In genomic region chr7:81845628-81846259, GRCh38 we compare ENCODE assay signal across 8 cellular contexts.
DNase-seq lines count a peak whose midpoint lies in the region; ATAC-seq and TF ChIP-seq lines count a peak whose summit lies in the region.

No MANE protein-coding gene starts in this region.

- H3K4me1 Mint-ChIP-seq in glutamatergic neuron (ENCODE audit: low read depth, unreplicated experiment), result peaks cover 11% of the 10 kb centered on the region
- H3K4me1 Mint-ChIP-seq in immature natural killer cell, result no peaks in the 10 kb centered on the region

- TF ChIP-seq CTCF in glutamatergic neuron (IDR thresholded peaks at IDR 0.05; ENCODE audit: partially characterized antibody, unreplicated experiment) (no peak), RWPE1 (conservative IDR thresholded peaks at IDR 0.05; ENCODE audit: low read depth) (no peak)

- no peaks in the 10 kb centered on the region for H3K36me3 Mint-ChIP-seq in glutamatergic neuron (ENCODE audit: unreplicated experiment)
- no peaks in the 10 kb centered on the region for H3K36me3 Mint-ChIP-seq in immature natural killer cell

- H3K4me3 Mint-ChIP-seq in glutamatergic neuron (ENCODE audit: unreplicated experiment), result peak overlapping the region; percentile 62
- no peak overlapping the region for H3K4me3 Mint-ChIP-seq in immature natural killer cell

- no peak overlapping the region for H3K27ac Mint-ChIP-seq in glutamatergic neuron (ENCODE audit: unreplicated experiment)
- no peak overlapping the region for H3K27ac Mint-ChIP-seq in immature natural killer cell

- H3K9me3 Mint-ChIP-seq in glutamatergic neuron (ENCODE audit: unreplicated experiment) (peaks cover 1% of the 10 kb centered on the region), immature natural killer cell (peaks cover 7 to 32% (median 13%) of the 10 kb centered on the region in 6 donors)

- H3K27ac ChIP-seq in RWPE1, result no peak overlapping the region

- ATAC-seq in GM18499 (IDR thresholded peaks at IDR 0.05; ENCODE audit: insufficient read depth, unreplicated experiment), result peak; percentile 74
- peak; percentile 68 for ATAC-seq in HG02610 (IDR thresholded peaks at IDR 0.05; ENCODE audit: unreplicated experiment)

- POLR2A ChIA-PET in RWPE1 (lab: Yijun Ruan, JAX; ENCODE audit: low non-redundant PET), result no interaction called here

- DNase-seq in NCI-H187 (lab: John Stamatoyannopoulos, UW), result peak; percentile 65 to 78
- no peak for DNase-seq in glutamatergic neuron
- no peak for DNase-seq in immature natural killer cell
- no peak for DNase-seq in activated gamma-delta T cell (lab: John Stamatoyannopoulos, UW)
- no peak for DNase-seq in NCI-H146 treated with DMSO at 0.1 percent for 48 hours (lab: John Stamatoyannopoulos, UW; ENCODE audit: unreplicated experiment)
- no peak for DNase-seq in RWPE1 (ENCODE audit: low spot score)

- H3K27me3 Mint-ChIP-seq in glutamatergic neuron (ENCODE audit: unreplicated experiment) (no peaks in the 10 kb centered on the region), immature natural killer cell (ENCODE audit: low read depth in 3 of 3) (no peaks in the 10 kb centered on the region)

- CTCF ChIA-PET in RWPE1 (lab: Yijun Ruan, JAX), result interaction anchor here (0.7 kb wide), 1 partner anchor 86 kb away, joined by 4 read pairs; no protein-coding TSS in a partner anchor

Comparison
In these comparisons a context has a peak if more than half of its experiments do, and no peak if none do; other contexts are left out.
1. DNase-seq: peak in NCI-H187 (2 of 2); none in glutamatergic neuron (single experiment), immature natural killer cell (0 of 3), activated gamma-delta T cell (single experiment), NCI-H146 treated with DMSO at 0.1 percent for 48 hours (single experiment) and RWPE1 (single experiment).